In the genomic region with DNA sequence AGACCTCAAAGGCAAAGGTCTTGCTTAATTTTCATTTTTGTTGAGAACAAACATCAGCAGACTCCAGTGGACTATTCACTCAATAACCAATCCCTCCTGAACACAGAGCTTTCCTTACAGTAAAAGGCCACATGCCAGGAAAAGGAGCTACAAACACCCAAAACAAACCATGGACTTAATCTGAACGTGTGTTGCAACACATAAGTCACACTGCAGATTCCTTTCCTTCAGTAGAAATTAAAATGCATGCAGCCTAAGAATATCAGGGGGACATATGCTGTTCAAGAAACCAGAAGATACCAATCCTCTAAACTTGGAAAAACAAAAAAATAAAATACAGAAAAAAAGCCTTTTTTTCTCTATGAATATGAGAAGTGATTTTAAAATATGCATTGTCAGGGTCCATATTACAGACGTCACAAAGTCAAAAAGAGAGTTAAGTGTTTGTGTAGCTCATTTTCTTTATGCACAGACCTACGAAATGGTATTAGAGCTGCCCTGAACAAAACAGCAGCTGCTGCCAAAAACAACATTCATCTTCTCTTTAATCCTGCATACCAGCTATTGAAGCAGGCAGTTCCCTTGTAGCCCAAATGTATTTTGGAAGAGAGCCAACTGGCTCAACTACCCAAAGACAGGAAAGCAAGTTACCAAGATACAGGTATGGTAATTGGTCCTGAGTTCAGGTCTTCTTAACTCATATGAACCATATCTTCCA, we compare ENCODE assay signal across 9 cellular contexts. TPM values are rescaled to one million over a fixed set of nuclear protein-coding genes. Genes with fewer than 3 reads are reported as not detected.
A peak's percentile ranks its signal among the peaks of the same experiment; 100 is the strongest.
DNase-seq lines count a peak whose midpoint lies in the region; ATAC-seq and TF ChIP-seq lines count a peak whose summit lies in the region.
"Had no signal": no experiment of that assay in that cellular context is flagged by ENCODE, and none has a peak within 500 bp of the region (broad histone marks: within the 10 kb centered on the region; RNA-seq: fewer than 3 reads in every experiment).

No MANE protein-coding gene starts in this region.

- H3K27me3 Mint-ChIP-seq in CD4-positive, alpha-beta T cell, result no peaks in the 10 kb centered on the region

- no peaks in the 10 kb centered on the region for H3K27me3 ChIP-seq in A673 (replicated peaks; ENCODE audit: insufficient read depth, low read depth, low read length, poor library complexity)
- no peaks in the 10 kb centered on the region for H3K27me3 ChIP-seq in CD4-positive, alpha-beta T cell (ENCODE audit: control insufficient read depth, insufficient read depth, low read length)
- H3K27me3 ChIP-seq: BLaER1 treated with 17β-estradiol and CSF1 and Interleukin-3, amounts not matched to agents 10 nM and 100 nM had no signal

- DNase-seq in A673 (ENCODE audit: low spot score) (peak; percentile 61), NCI-H1105 (lab: John Stamatoyannopoulos, UW) (peak; percentile 91), amniotic epithelial cell (ENCODE audit: low read depth) (peak; percentile 71), left lobe of liver (ENCODE audit: low spot score) (no peak), hepatic stellate cell (ENCODE audit: low spot score) (no peak), activated gamma-delta T cell treated with Interleukin-2 at 50 U/mL for 16 hours (no peak)
- DNase-seq in CD4-positive, alpha-beta T cell, result no peak

- H3K4me3 Mint-ChIP-seq in CD4-positive, alpha-beta T cell, result no peak overlapping the region

- H3K36me3 Mint-ChIP-seq in CD4-positive, alpha-beta T cell (ENCODE audit: low read depth), result no peaks in the 10 kb centered on the region

- intact Hi-C loops in A673 (cut with micrococcal nuclease; ENCODE audit: unreplicated experiment), result no loop called here
- intact Hi-C loops in CD4-positive, alpha-beta T cell (cut with DNase I, micrococcal nuclease), result no loop called here

- CTCF ChIA-PET in A673 (lab: Charles Lee), result interaction anchor here (0.7 kb wide), 1 partner anchor 412 kb away, joined by 3 read pairs; the partner anchor contains the start of gene TMTC3
- CTCF ChIA-PET in CD4-positive, alpha-beta T cell (lab: Charles Lee), result no interaction called here

- no peak overlapping the region for H3K27ac Mint-ChIP-seq in CD4-positive, alpha-beta T cell

- H3K4me1 Mint-ChIP-seq in CD4-positive, alpha-beta T cell (ENCODE audit: low read depth), result no peaks in the 10 kb centered on the region

- POLR2A ChIA-PET in A673 (lab: Charles Lee; ENCODE audit: low non-redundant PET), result no interaction called here
- POLR2A ChIA-PET in CD4-positive, alpha-beta T cell (lab: Charles Lee), result no interaction called here

- peaks cover 20% of the 10 kb centered on the region for H3K4me1 ChIP-seq in A673 (ENCODE audit: insufficient read depth, low read length, poor library complexity, severe bottlenecking)

- H3K27ac ChIP-seq in A673 (ENCODE audit: low read depth, low read length, poor library complexity, severe bottlenecking), result peak overlapping the region; percentile 62
- H3K27ac ChIP-seq in CD4-positive, alpha-beta T cell (ENCODE audit: low read depth, low read length), result no peak overlapping the region
- H3K27ac ChIP-seq: BLaER1 treated with 17β-estradiol and CSF1 and Interleukin-3, amounts not matched to agents 10 nM and 100 nM had no signal

- ATAC-seq in left lobe of liver, result peak; percentile 60
- no peak for ATAC-seq in HG02852 (IDR thresholded peaks at IDR 0.05; ENCODE audit: unreplicated experiment)
- ATAC-seq in CD4-positive, alpha-beta T cell (ENCODE audit: poor library complexity), result no peak

- no peaks in the 10 kb centered on the region for H3K9me3 ChIP-seq in A673 (ENCODE audit: low read depth, low read length, poor library complexity, severe bottlenecking)
- no peaks in the 10 kb centered on the region for H3K9me3 ChIP-seq in CD4-positive, alpha-beta T cell (ENCODE audit: control insufficient read depth, low read length)
- H3K9me3 ChIP-seq: BLaER1 treated with 17β-estradiol and CSF1 and Interleukin-3, amounts not matched to agents 10 nM and 100 nM had no signal

- H3K36me3 ChIP-seq in A673 (ENCODE audit: insufficient read depth, low read length, poor library complexity, severe bottlenecking), result no peaks in the 10 kb centered on the region
- H3K36me3 ChIP-seq: BLaER1 treated with 17β-estradiol and CSF1 and Interleukin-3, amounts not matched to agents 10 nM and 100 nM had no signal

- H3K4me3 ChIP-seq in A673 (ENCODE audit: low read depth, low read length, poor library complexity, severe bottlenecking), result no peak overlapping the region
- H3K4me3 ChIP-seq: BLaER1 treated with 17β-estradiol and CSF1 and Interleukin-3, amounts not matched to agents 10 nM and 100 nM had no signal

- BruUV-seq in A673 (replicated peaks; lab: Mats Ljungman, UMichigan), result no TSS peak

- no peaks in the 10 kb centered on the region for H3K9me3 Mint-ChIP-seq in CD4-positive, alpha-beta T cell

- no peak for TF ChIP-seq CTCF in A673 (conservative IDR thresholded peaks at IDR 0.05; ENCODE audit: low read depth, low read length)
- TF ChIP-seq CTCF in CD4-positive, alpha-beta T cell (IDR thresholded peaks at IDR 0.05), result no peak

RNA-seq across cellular contexts. Expression of gene KITLG, which starts 26.2 kb away (rescaled TPM):
- total RNA-seq in A673 (2021) (4.6 and 5.7 TPM in 2 replicates), left lobe of liver (1.4 TPM)
- not detected for total RNA-seq in CD4-positive, alpha-beta T cell

Comparison
In these comparisons a context has a peak if more than half of its experiments do, and no peak if none do; other contexts are left out.
1. DNase-seq: peak in A673 (single experiment), NCI-H1105 (single experiment) and amniotic epithelial cell (single experiment); none in left lobe of liver (single experiment), hepatic stellate cell (single experiment), CD4-positive, alpha-beta T cell (0 of 10) and activated gamma-delta T cell treated with Interleukin-2 at 50 U/mL for 16 hours (single experiment).